Comparison of ENCODE assay signal across 1 cellular context in genomic region chr16:31471875-31472558, GRCh38.
TF ChIP-seq lines count a peak whose summit lies in the region.

TGFB1I1 (plus strand) TSS chr16:31472152; CDS start chr16:31472189, 37 bp downstream.

TF ChIP-seq in HepG2, 621 proteins besides CTCF, POLR2A, EP300 and RAD21 (continued from another document):
- TF ChIP-seq, protein P1, sequence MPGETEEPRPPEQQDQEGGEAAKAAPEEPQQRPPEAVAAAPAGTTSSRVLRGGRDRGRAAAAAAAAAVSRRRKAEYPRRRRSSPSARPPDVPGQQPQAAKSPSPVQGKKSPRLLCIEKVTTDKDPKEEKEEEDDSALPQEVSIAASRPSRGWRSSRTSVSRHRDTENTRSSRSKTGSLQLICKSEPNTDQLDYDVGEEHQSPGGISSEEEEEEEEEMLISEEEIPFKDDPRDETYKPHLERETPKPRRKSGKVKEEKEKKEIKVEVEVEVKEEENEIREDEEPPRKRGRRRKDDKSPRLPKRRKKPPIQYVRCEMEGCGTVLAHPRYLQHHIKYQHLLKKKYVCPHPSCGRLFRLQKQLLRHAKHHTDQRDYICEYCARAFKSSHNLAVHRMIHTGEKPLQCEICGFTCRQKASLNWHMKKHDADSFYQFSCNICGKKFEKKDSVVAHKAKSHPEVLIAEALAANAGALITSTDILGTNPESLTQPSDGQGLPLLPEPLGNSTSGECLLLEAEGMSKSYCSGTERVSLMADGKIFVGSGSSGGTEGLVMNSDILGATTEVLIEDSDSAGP (CRISPR knock-in tag; IDR thresholded peaks at IDR 0.05; ENCODE audit: borderline replicate concordance): no peak
- TF ChIP-seq THAP11 (CRISPR knock-in tag; IDR thresholded peaks at IDR 0.05) (no peak), KDM2A (CRISPR knock-in tag; IDR thresholded peaks at IDR 0.05; ENCODE audit: borderline replicate concordance, low read depth) (peak; percentile 24; the same call in 1 of the 2 replicates), TBX3 (IDR thresholded peaks at IDR 0.05; ENCODE audit: borderline replicate concordance) (no peak), ZNF652 (CRISPR knock-in tag; IDR thresholded peaks at IDR 0.05; ENCODE audit: borderline replicate concordance, low read depth) (peak; percentile 87), PHF8 (CRISPR knock-in tag; IDR thresholded peaks at IDR 0.05) (0 out of 2 replicates have a peak, but pooled peaks have one; percentile 32), HNRNPK (IDR thresholded peaks at IDR 0.05; ENCODE audit: low read depth, low read length, poor library complexity, severe bottlenecking) (peak; percentile 44), ZNF263 (CRISPR knock-in tag; IDR thresholded peaks at IDR 0.05) (peak; percentile 55), SETDB1 (CRISPR knock-in tag; IDR thresholded peaks at IDR 0.05; ENCODE audit: borderline replicate concordance) (no peak), HNRNPLL (IDR thresholded peaks at IDR 0.05; ENCODE audit: low read depth, low read length, poor library complexity, severe bottlenecking) (peak; percentile 14), ZNF569 (CRISPR knock-in tag; IDR thresholded peaks at IDR 0.05; ENCODE audit: borderline replicate concordance) (no peak), TBX2 (CRISPR knock-in tag; IDR thresholded peaks at IDR 0.05; ENCODE audit: borderline replicate concordance) (peak; percentile 32; the same call in 1 of the 2 replicates), ZNF83 (CRISPR knock-in tag; IDR thresholded peaks at IDR 0.05; ENCODE audit: borderline replicate concordance) (no peak), ZFP82 (CRISPR knock-in tag; IDR thresholded peaks at IDR 0.05; ENCODE audit: borderline replicate concordance) (peak; percentile 42; the same call in 1 of the 2 replicates), EZH2 (conservative IDR thresholded peaks at IDR 0.05; ENCODE audit: low read depth, low read length) (0 out of 2 replicates have a peak, but pooled peaks have one; percentile 31)
